In the genomic region with DNA sequence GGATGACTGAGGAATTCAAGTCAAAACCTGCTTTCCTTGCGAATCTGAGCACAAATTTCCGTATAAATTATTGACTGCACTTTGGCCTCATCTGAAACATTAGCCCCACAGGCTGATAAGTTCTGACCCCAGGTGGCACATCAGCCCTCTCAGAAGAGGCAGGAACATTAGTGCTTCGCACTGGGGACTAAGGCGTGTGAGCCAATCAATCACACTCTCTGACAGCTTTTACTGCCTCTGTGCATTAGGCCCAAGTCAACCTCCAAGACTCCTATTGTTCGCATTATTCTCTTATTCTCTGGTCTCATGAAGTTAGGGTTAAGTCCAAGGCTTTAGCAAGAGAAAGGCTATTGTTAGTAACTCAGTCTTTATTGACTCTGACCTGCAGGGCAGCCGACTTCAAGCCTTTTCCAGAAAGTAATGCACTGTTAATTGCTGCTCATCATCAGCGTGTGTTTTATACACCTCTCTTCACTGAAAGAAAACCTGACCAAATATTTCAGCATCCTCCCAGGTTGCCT, we compare ENCODE assay signal across 1 cellular context.
TF ChIP-seq lines count a peak whose summit lies in the region.

No MANE protein-coding gene starts in this region.

TF ChIP-seq in H1, 55 proteins besides CTCF, POLR2A, EP300 and RAD21 (continued from another document):
- TF ChIP-seq SRF (IDR thresholded peaks at IDR 0.05; ENCODE audit: low read depth, low read length): no peak
- TF ChIP-seq RXRA (IDR thresholded peaks at IDR 0.05; ENCODE audit: insufficient read depth, low read depth, low read length): no peak
- TF ChIP-seq, protein P1, sequence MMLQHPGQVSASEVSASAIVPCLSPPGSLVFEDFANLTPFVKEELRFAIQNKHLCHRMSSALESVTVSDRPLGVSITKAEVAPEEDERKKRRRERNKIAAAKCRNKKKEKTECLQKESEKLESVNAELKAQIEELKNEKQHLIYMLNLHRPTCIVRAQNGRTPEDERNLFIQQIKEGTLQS (IDR thresholded peaks at IDR 0.05; ENCODE audit: insufficient read depth, low read depth, low read length): no peak
- no peak for TF ChIP-seq ZNF274 (IDR thresholded peaks at IDR 0.05; ENCODE audit: borderline replicate concordance, extremely low read depth, low read length)
- TF ChIP-seq USF2 (IDR thresholded peaks at IDR 0.05; ENCODE audit: low read length): no peak
